ENCODE assay signal across 6 cellular contexts in genomic region chr3:156349978-156350377, GRCh38.
"Had no signal": no experiment of that assay in that cellular context is flagged by ENCODE, and none has a peak within 500 bp of the region (broad histone marks: within the 10 kb centered on the region; RNA-seq: fewer than 3 reads in every experiment).

No MANE protein-coding gene starts in this region.

- H3K27ac ChIP-seq: HL-60 had no signal

- H3K4me3 ChIP-seq: K562 had no signal

- ATAC-seq: HepG2, K562 had no signal

- DNase-seq: IMR-90, KBM-7, KG1 had no signal
